In genomic region chr3:28291577-28291976, GRCh38 we compare ENCODE assay signal across 1 cellular context.
A peak's percentile ranks its signal among the peaks of the same experiment; 100 is the strongest.
TF ChIP-seq lines count a peak whose summit lies in the region.

No MANE protein-coding gene starts in this region.

TF ChIP-seq in H1, 55 proteins besides CTCF, POLR2A, EP300 and RAD21:
- no peak for TF ChIP-seq TEAD4 (IDR thresholded peaks at IDR 0.05; ENCODE audit: low read depth, low read length)
- peak; percentile 42; the same call in 1 of the 2 replicates for TF ChIP-seq MAX (IDR thresholded peaks at IDR 0.05)
